In genomic region chr15:45088801-45089711, GRCh38 we compare ENCODE assay signal across 1 cellular context.
TF ChIP-seq lines count a peak whose summit lies in the region.

No MANE protein-coding gene starts in this region.

TF ChIP-seq in HepG2, 621 proteins besides CTCF, POLR2A, EP300 and RAD21:
- TF ChIP-seq SOX5 (CRISPR knock-in tag; IDR thresholded peaks at IDR 0.05; ENCODE audit: borderline replicate concordance): no peak
- TF ChIP-seq ZC3H13 (CRISPR knock-in tag; IDR thresholded peaks at IDR 0.05): no peak
- 0 out of 2 replicates have a peak, but pooled peaks have one; percentile 15 for TF ChIP-seq NCOA2 (CRISPR knock-in tag; IDR thresholded peaks at IDR 0.05)
- no peak for TF ChIP-seq FOSL1 (CRISPR knock-in tag; IDR thresholded peaks at IDR 0.05; ENCODE audit: borderline replicate concordance)
- no peak for TF ChIP-seq RFX1 (IDR thresholded peaks at IDR 0.05)
- TF ChIP-seq ZNF609 (CRISPR knock-in tag; IDR thresholded peaks at IDR 0.05; ENCODE audit: borderline replicate concordance): no peak
- no peak for TF ChIP-seq ZNF550 (CRISPR knock-in tag; IDR thresholded peaks at IDR 0.05; ENCODE audit: borderline replicate concordance)
- 0 out of 2 replicates have a peak, but pooled peaks have one; percentile 14 for TF ChIP-seq BCL6 (CRISPR knock-in tag; IDR thresholded peaks at IDR 0.05)
- TF ChIP-seq ARID5B (CRISPR knock-in tag; IDR thresholded peaks at IDR 0.05): 0 out of 2 replicates have a peak, but pooled peaks have one; percentile 44
- no peak for TF ChIP-seq ATF3 (CRISPR knock-in tag; IDR thresholded peaks at IDR 0.05)
- TF ChIP-seq ZNF30 (CRISPR knock-in tag; IDR thresholded peaks at IDR 0.05): no peak
- no peak for TF ChIP-seq SNRNP70 (IDR thresholded peaks at IDR 0.05; ENCODE audit: low read depth, low read length)
- TF ChIP-seq HNF4A (CRISPR knock-in tag; IDR thresholded peaks at IDR 0.05): peak; percentile 51; the same call in 1 of the 2 replicates
- no peak for TF ChIP-seq BRCA1 (CRISPR knock-in tag; IDR thresholded peaks at IDR 0.05)
- TF ChIP-seq RFX5 (IDR thresholded peaks at IDR 0.05; ENCODE audit: low read depth, low read length): no peak
- TF ChIP-seq MZF1 (CRISPR knock-in tag; IDR thresholded peaks at IDR 0.05; ENCODE audit: borderline replicate concordance): no peak
- no peak for TF ChIP-seq U2AF2 (IDR thresholded peaks at IDR 0.05; ENCODE audit: low read depth, low read length)
- TF ChIP-seq PCBP1 (IDR thresholded peaks at IDR 0.05; ENCODE audit: borderline replicate concordance, low read depth, low read length): no peak
- no peak for TF ChIP-seq RARG (CRISPR knock-in tag; IDR thresholded peaks at IDR 0.05; ENCODE audit: low read depth)
TF ChIP-seq in HepG2: peak in this region for 4.
